ENCODE assay signal across 33 cellular contexts in genomic region chr20:37596890-37597539, GRCh38.
DNase-seq lines count a peak whose midpoint lies in the region; ATAC-seq and TF ChIP-seq lines count a peak whose summit lies in the region.
"Had no signal": no experiment of that assay in that cellular context is flagged by ENCODE, and none has a peak within 500 bp of the region (broad histone marks: within the 10 kb centered on the region; RNA-seq: fewer than 3 reads in every experiment).

No MANE protein-coding gene starts in this region.

- H3K4me2 ChIP-seq in neural cell (ENCODE audit: low read length) (no peak overlapping the region), PC-3 (ENCODE audit: low read length) (no peak overlapping the region)
- H3K4me2 ChIP-seq: SK-N-SH had no signal

- no TSS peak for BruUV-seq in PC-3 (replicated peaks; lab: Mats Ljungman, UMichigan)

- in situ Hi-C loops in KBM-7 (cut with MboI; ENCODE audit: low pct_unique_long_range_greater_than_20kb, low sequenced_read_pairs), result no loop called here

- H2AFZ ChIP-seq in neural cell (ENCODE audit: low read depth, low read length) (no peak overlapping the region), PC-3 (ENCODE audit: low read length) (no peak overlapping the region)
- H2AFZ ChIP-seq: GM23248 had no signal

- H3K9me2 ChIP-seq in neural cell (ENCODE audit: insufficient read depth, low read length) (no peaks in the 10 kb centered on the region), PC-3 (replicated peaks; ENCODE audit: low read length) (no peaks in the 10 kb centered on the region)
- H3K9me2 ChIP-seq: SK-N-SH had no signal

- intact Hi-C loops in PC-3 (cut with micrococcal nuclease), result no loop called here

- CTCF ChIA-PET in PC-3 (lab: Charles Lee), result no interaction called here

- ATAC-seq in PC-3, result no peak
- ATAC-seq: left colon, T-helper 17 cell had no signal

- H3K79me2 ChIP-seq in neural cell (replicated peaks; ENCODE audit: insufficient read depth, low read length) (no peaks in the 10 kb centered on the region), PC-3 (ENCODE audit: low read length) (no peaks in the 10 kb centered on the region)

- no peaks in the 10 kb centered on the region for H3K36me3 ChIP-seq in neural cell (ENCODE audit: insufficient read depth, low read length)
- no peaks in the 10 kb centered on the region for H3K36me3 ChIP-seq in PC-3 (ENCODE audit: low read depth, low read length)
- H3K36me3 ChIP-seq: breast epithelium, colonic mucosa, MG63, right atrium auricular region, spleen had no signal

- H3F3A ChIP-seq in neural cell (ENCODE audit: insufficient read depth, low read length, poor library complexity, severe bottlenecking) (no peaks in the 10 kb centered on the region), PC-3 (ENCODE audit: low read length, unreplicated experiment) (no peaks in the 10 kb centered on the region)

- H3K27me3 ChIP-seq in neural cell (ENCODE audit: insufficient read depth, low read depth, low read length) (no peaks in the 10 kb centered on the region), PC-3 (ENCODE audit: low read length) (peaks cover 51% of the 10 kb centered on the region)
- H3K27me3 ChIP-seq: testis had no signal

- no peak for TF ChIP-seq EP300 in neural cell (conservative IDR thresholded peaks at IDR 0.05; ENCODE audit: poor library complexity, severe bottlenecking)

- no peaks in the 10 kb centered on the region for H3K9me3 ChIP-seq in neural cell (ENCODE audit: low read length)
- H3K9me3 ChIP-seq in PC-3 (ENCODE audit: low read length), result no peaks in the 10 kb centered on the region
- H3K9me3 ChIP-seq: breast epithelium, colonic mucosa, MG63, right atrium auricular region, SK-N-SH, spleen, testis had no signal

- DNase-seq in DMS 273 treated with DMSO at 0.1 percent for 48 hours (lab: John Stamatoyannopoulos, UW) (peak; percentile 7), KBM-7 (peak; percentile 58), RPMI7951 (ENCODE audit: low read depth) (peak; percentile 18), PC-3 (no peak), mucosa of gallbladder (ENCODE audit: low spot score) (no peak), NCI-H1436 (lab: John Stamatoyannopoulos, UW) (no peak)
- DNase-seq: activated CD4-positive, alpha-beta T cell treated with anti-CD3 and anti-CD28 coated beads, Interleukin-2, amount 10 ng/mL, durations not matched to agents 24 days and 14 days; activated naive CD4-positive, alpha-beta T cell; activated T-cell treated with anti-CD3 and anti-CD28 coated beads, Interleukin-2, amount 50 U/mL, for 48 hours; amniotic stem cell; CD4-positive, CD25-positive, alpha-beta regulatory T cell; colonic mucosa; effector memory CD4-positive, alpha-beta T cell; erythroblast; foreskin fibroblast; GM23248; HFFc6; IMR-90; left colon; mesenchymal stem cell; MG63; NCI-H1436 treated with DMSO at 0.1 percent for 48 hours; NCI-H345; SK-N-SH; spleen; stimulated activated CD4-positive, alpha-beta T cell treated with anti-CD3 and anti-CD28 coated beads, Interleukin-4, amount 100 ng/mL, for 1 hour; stimulated activated naive CD4-positive, alpha-beta T cell; T-helper 17 cell; testis had no signal

- no peaks in the 10 kb centered on the region for H3K4me1 ChIP-seq in PC-3 (ENCODE audit: insufficient read depth, low read length)
- H3K4me1 ChIP-seq: breast epithelium, colonic mucosa, spleen, testis had no signal

- TF ChIP-seq RAD21 in neural cell (conservative IDR thresholded peaks at IDR 0.05), result no peak

- POLR2A ChIA-PET in PC-3 (lab: Charles Lee; ENCODE audit: unreplicated experiment), result no interaction called here

- H3K4me3 ChIP-seq in neural cell (ENCODE audit: low read length), result no peak overlapping the region
- no peak overlapping the region for H3K4me3 ChIP-seq in PC-3 (ENCODE audit: low read length)
- H3K4me3 ChIP-seq: breast epithelium, colonic mucosa, GM23248, MG63, right atrium auricular region, spleen had no signal

- H4K20me1 ChIP-seq in neural cell (ENCODE audit: insufficient read depth) (no peaks in the 10 kb centered on the region), PC-3 (ENCODE audit: low read length) (no peaks in the 10 kb centered on the region)

- no peak for TF ChIP-seq CTCF in neural cell (IDR thresholded peaks at IDR 0.05; ENCODE audit: poor library complexity, severe bottlenecking)
- no peak for TF ChIP-seq CTCF in PC-3 (conservative IDR thresholded peaks at IDR 0.05; ENCODE audit: low read depth, low read length)

- peak overlapping the region; percentile 61 for H3K27ac ChIP-seq in neural cell (ENCODE audit: low read length)
- no peak overlapping the region for H3K27ac ChIP-seq in PC-3 (ENCODE audit: low read length)
- H3K27ac ChIP-seq: breast epithelium, colonic mucosa, GM23248, right atrium auricular region, RWPE1, spleen, testis had no signal

- H3K9ac ChIP-seq in neural cell (ENCODE audit: low read length) (no peak overlapping the region), PC-3 (ENCODE audit: low read length) (no peak overlapping the region)
- H3K9ac ChIP-seq: GM23248, SK-N-SH had no signal

TF ChIP-seq in neural cell, 6 proteins besides CTCF, POLR2A, EP300 and RAD21:
- TF ChIP-seq EZH2 (IDR thresholded peaks at IDR 0.05; ENCODE audit: borderline replicate concordance, insufficient read depth, low read length, poor library complexity, severe bottlenecking) (no peak), SMC3 (conservative IDR thresholded peaks at IDR 0.05; ENCODE audit: poor library complexity) (no peak), POLR2AphosphoS5 (IDR thresholded peaks at IDR 0.05) (no peak), MXI1 (conservative IDR thresholded peaks at IDR 0.05; ENCODE audit: poor library complexity, severe bottlenecking) (no peak), TAF1 (IDR thresholded peaks at IDR 0.05; ENCODE audit: low read depth) (no peak)
- TF ChIP-seq, protein P1, sequence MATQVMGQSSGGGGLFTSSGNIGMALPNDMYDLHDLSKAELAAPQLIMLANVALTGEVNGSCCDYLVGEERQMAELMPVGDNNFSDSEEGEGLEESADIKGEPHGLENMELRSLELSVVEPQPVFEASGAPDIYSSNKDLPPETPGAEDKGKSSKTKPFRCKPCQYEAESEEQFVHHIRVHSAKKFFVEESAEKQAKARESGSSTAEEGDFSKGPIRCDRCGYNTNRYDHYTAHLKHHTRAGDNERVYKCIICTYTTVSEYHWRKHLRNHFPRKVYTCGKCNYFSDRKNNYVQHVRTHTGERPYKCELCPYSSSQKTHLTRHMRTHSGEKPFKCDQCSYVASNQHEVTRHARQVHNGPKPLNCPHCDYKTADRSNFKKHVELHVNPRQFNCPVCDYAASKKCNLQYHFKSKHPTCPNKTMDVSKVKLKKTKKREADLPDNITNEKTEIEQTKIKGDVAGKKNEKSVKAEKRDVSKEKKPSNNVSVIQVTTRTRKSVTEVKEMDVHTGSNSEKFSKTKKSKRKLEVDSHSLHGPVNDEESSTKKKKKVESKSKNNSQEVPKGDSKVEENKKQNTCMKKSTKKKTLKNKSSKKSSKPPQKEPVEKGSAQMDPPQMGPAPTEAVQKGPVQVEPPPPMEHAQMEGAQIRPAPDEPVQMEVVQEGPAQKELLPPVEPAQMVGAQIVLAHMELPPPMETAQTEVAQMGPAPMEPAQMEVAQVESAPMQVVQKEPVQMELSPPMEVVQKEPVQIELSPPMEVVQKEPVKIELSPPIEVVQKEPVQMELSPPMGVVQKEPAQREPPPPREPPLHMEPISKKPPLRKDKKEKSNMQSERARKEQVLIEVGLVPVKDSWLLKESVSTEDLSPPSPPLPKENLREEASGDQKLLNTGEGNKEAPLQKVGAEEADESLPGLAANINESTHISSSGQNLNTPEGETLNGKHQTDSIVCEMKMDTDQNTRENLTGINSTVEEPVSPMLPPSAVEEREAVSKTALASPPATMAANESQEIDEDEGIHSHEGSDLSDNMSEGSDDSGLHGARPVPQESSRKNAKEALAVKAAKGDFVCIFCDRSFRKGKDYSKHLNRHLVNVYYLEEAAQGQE (IDR thresholded peaks at IDR 0.05; ENCODE audit: borderline replicate concordance), result no peak

Comparison
In these comparisons a context has a peak if more than half of its experiments do, and no peak if none do; other contexts are left out.
1. DNase-seq: peak in DMS 273 treated with DMSO at 0.1 percent for 48 hours (single experiment), KBM-7 (single experiment) and RPMI7951 (single experiment); none in PC-3 (single experiment), mucosa of gallbladder (single experiment) and NCI-H1436 (single experiment).